ENCODE assay signal across 15 cellular contexts in genomic region chr1:110308247-110308646, GRCh38. TPM values are rescaled to one million over a fixed set of nuclear protein-coding genes. Genes with fewer than 3 reads are reported as not detected.
DNase-seq lines count a peak whose midpoint lies in the region; TF ChIP-seq lines count a peak whose summit lies in the region.
"Had no signal": no experiment of that assay in that cellular context is flagged by ENCODE, and none has a peak within 500 bp of the region (broad histone marks: within the 10 kb centered on the region; RNA-seq: fewer than 3 reads in every experiment).

No MANE protein-coding gene starts in this region.

- no peak overlapping the region for H3K27ac Mint-ChIP-seq in endothelial cell (ENCODE audit: unreplicated experiment)
- H3K27ac Mint-ChIP-seq: activated T-helper 17 cell treated with anti-CD3 and anti-CD28 coated beads, Interleukin-2, amount 50 U/mL, for 72 hours; neural progenitor cell had no signal

- dilution Hi-C loops in mammary epithelial cell (cut with HindIII; ENCODE audit: low sequenced_read_pairs), result no loop called here

- BruUV-seq in mammary epithelial cell (replicated peaks; lab: Mats Ljungman, UMichigan), result no TSS peak

- H3K4me2 ChIP-seq in mammary epithelial cell (ENCODE audit: insufficient read depth, low read depth, low read length), result peak overlapping the region; percentile 49
- H3K4me2 ChIP-seq: neural progenitor cell had no signal

- no peak overlapping the region for H3K4me3 ChIP-seq in AG04450 (ENCODE audit: low read depth, low read length)
- H3K4me3 ChIP-seq in HEK293 (ENCODE audit: low read depth, low read length), result no peak overlapping the region
- H3K4me3 ChIP-seq in mammary epithelial cell (replicated peaks in 1 of 3; ENCODE audit: insufficient read depth in 1 of 3, low read depth in 2 of 3, low read length in 3 of 3), result no peak overlapping the region
- H3K4me3 ChIP-seq: heart right ventricle, neural progenitor cell had no signal

- H3K27ac ChIP-seq in AG04450 (ENCODE audit: low read depth, low read length) (peak overlapping the region; percentile 54), HEK293 (ENCODE audit: extremely low read depth, low read depth, low read length) (no peak overlapping the region), mammary epithelial cell (ENCODE audit: insufficient read depth, low read depth, low read length) (no peak overlapping the region)
- H3K27ac ChIP-seq: neural progenitor cell had no signal

- H3K9me3 Mint-ChIP-seq in endothelial cell (ENCODE audit: unreplicated experiment), result no peaks in the 10 kb centered on the region
- H3K9me3 Mint-ChIP-seq: activated T-helper 17 cell treated with anti-CD3 and anti-CD28 coated beads, Interleukin-2, amount 50 U/mL, for 72 hours; neural progenitor cell had no signal

- no peak overlapping the region for H3K9ac ChIP-seq in mammary epithelial cell (ENCODE audit: insufficient read depth, low read length)
- H3K9ac ChIP-seq: neural progenitor cell had no signal

- H3K36me3 Mint-ChIP-seq in endothelial cell (ENCODE audit: low read depth, unreplicated experiment), result no peaks in the 10 kb centered on the region
- H3K36me3 Mint-ChIP-seq: neural progenitor cell had no signal

- no peaks in the 10 kb centered on the region for H4K20me1 ChIP-seq in mammary epithelial cell (ENCODE audit: insufficient read depth, low read length)

- H3K4me1 ChIP-seq in HEK293 (ENCODE audit: control insufficient read depth, insufficient read depth, low read length) (no peaks in the 10 kb centered on the region), mammary epithelial cell (ENCODE audit: insufficient read depth, low read length) (peaks cover 20% of the 10 kb centered on the region)
- H3K4me1 ChIP-seq: neural progenitor cell had no signal

- no peaks in the 10 kb centered on the region for H3K9me3 ChIP-seq in AG04450 (ENCODE audit: control insufficient read depth, insufficient read depth, low read length)
- H3K9me3 ChIP-seq in HEK293 (ENCODE audit: control insufficient read depth, insufficient read depth, low read depth, low read length), result no peaks in the 10 kb centered on the region
- no peaks in the 10 kb centered on the region for H3K9me3 ChIP-seq in mammary epithelial cell (replicated peaks; ENCODE audit: insufficient read depth, low read length)
- H3K9me3 ChIP-seq: heart right ventricle had no signal

- H3K4me1 Mint-ChIP-seq in endothelial cell (ENCODE audit: unreplicated experiment), result peaks cover 23% of the 10 kb centered on the region

- peak overlapping the region; percentile 3 for H2AFZ ChIP-seq in mammary epithelial cell (ENCODE audit: low read depth, low read length)
- H2AFZ ChIP-seq: neural progenitor cell had no signal

- POLR2A ChIA-PET in AG04450 (lab: Yijun Ruan, JAX), result no interaction called here
- POLR2A ChIA-PET in HEK293 (lab: Yijun Ruan, JAX), result no interaction called here

- 4% methylated on average over 3 of the region's 3 CpGs for WGBS in mammary epithelial cell (ENCODE audit: low coverage, missing lambda C conversion rate)

- in situ Hi-C loops in mammary epithelial cell (cut with MboI; ENCODE audit: low sequenced_read_pairs in 2 of 2), result loop anchor here in 1 of 2 donors (5.0 kb wide), 1 partner anchor 106 kb away; no protein-coding TSS in a partner anchor

- H3K36me3 ChIP-seq in HEK293 (ENCODE audit: control insufficient read depth in 2 of 2, insufficient read depth in 1 of 2, low read length in 2 of 2), result no peaks in the 10 kb centered on the region
- H3K36me3 ChIP-seq in mammary epithelial cell (ENCODE audit: insufficient read depth, low read length), result no peaks in the 10 kb centered on the region
- H3K36me3 ChIP-seq: heart right ventricle, neural progenitor cell had no signal

- no peak for TF ChIP-seq CTCF in AG04450 (IDR thresholded peaks at IDR 0.05; ENCODE audit: low read depth, low read length)
- TF ChIP-seq CTCF in HEK293 (tag by site-specific recombination; IDR thresholded peaks at IDR 0.05), result no peak
- TF ChIP-seq CTCF in mammary epithelial cell (conservative IDR thresholded peaks at IDR 0.05 in 1 of 2, IDR thresholded peaks at IDR 0.05 in 1 of 2; ENCODE audit: extremely low read depth in 1 of 2, insufficient read depth in 1 of 2, low read depth in 1 of 2, low read length in 2 of 2), result no peak
- no peak for TF ChIP-seq CTCF in endothelial cell (IDR thresholded peaks at IDR 0.05; ENCODE audit: unreplicated experiment)

- H3K27me3 Mint-ChIP-seq in endothelial cell (ENCODE audit: unreplicated experiment), result peaks cover 10% of the 10 kb centered on the region
- H3K27me3 Mint-ChIP-seq: activated T-helper 17 cell treated with anti-CD3 and anti-CD28 coated beads, Interleukin-2, amount 50 U/mL, for 72 hours had no signal

- intact Hi-C loops in mammary epithelial cell (cut with micrococcal nuclease), result no loop called here

- no peaks in the 10 kb centered on the region for H3K79me2 ChIP-seq in mammary epithelial cell (ENCODE audit: insufficient read depth, low read length)

- DNase-seq in AG04450 (ENCODE audit: low read depth, low spot score), result peak; percentile 48
- peak; percentile 66 for DNase-seq in mammary epithelial cell
- peak; percentile 84 for DNase-seq in kidney tubule cell (ENCODE audit: low spot score)
- DNase-seq in GF-D8 (lab: John Stamatoyannopoulos, UW), result no peak
- DNase-seq in endothelial cell (ENCODE audit: low spot score), result no peak
- DNase-seq in germinal center (ENCODE audit: low spot score), result no peak
- no peak for DNase-seq in activated naive CD4-positive, alpha-beta T cell treated with anti-CD3 and anti-CD28 coated beads, Interleukin-2, amount 50 U/mL, for 16 hours
- DNase-seq: activated CD4-positive, alpha-beta T cell treated with anti-CD3 and anti-CD28 coated beads, Interleukin-2, amount 50 U/mL, for 48 hours; DMS153; effector memory CD4-positive, alpha-beta T cell; heart right ventricle; NCI-H2171 had no signal

- CTCF ChIA-PET in AG04450 (lab: Charles Lee), result interaction anchor here (1.7 to 22.0 kb wide), 3 partner anchors 100 to 187 kb away, joined by 4 to 1035 read pairs (median 23); partner anchors contain the start of gene KCNC4
- CTCF ChIA-PET in HEK293 (lab: Yijun Ruan, JAX), result interaction anchor here (0.7 to 15.3 kb wide), 4 partner anchors 16 to 188 kb away, joined by 3 to 662 read pairs (median 8); partner anchors contain the start of gene KCNC4
- CTCF ChIA-PET in mammary epithelial cell (lab: Charles Lee; ENCODE audit: low non-redundant PET), result interaction anchor here (0.7 kb wide), 1 partner anchor 101 kb away, joined by 4 read pairs; no protein-coding TSS in a partner anchor

- no peak overlapping the region for H3K4me3 Mint-ChIP-seq in endothelial cell (ENCODE audit: unreplicated experiment)
- H3K4me3 Mint-ChIP-seq: activated T-helper 17 cell treated with anti-CD3 and anti-CD28 coated beads, Interleukin-2, amount 50 U/mL, for 72 hours; neural progenitor cell had no signal

- H3K27me3 ChIP-seq in AG04450 (ENCODE audit: control insufficient read depth, insufficient read depth, low read length), result peaks cover 7% of the 10 kb centered on the region
- no peaks in the 10 kb centered on the region for H3K27me3 ChIP-seq in mammary epithelial cell (ENCODE audit: insufficient read depth, low read length)
- H3K27me3 ChIP-seq: heart right ventricle, neural progenitor cell had no signal

TF ChIP-seq in HEK293, 187 proteins besides CTCF, POLR2A, EP300 and RAD21:
- TF ChIP-seq EGR2 (tag by site-specific recombination; IDR thresholded peaks at IDR 0.05; ENCODE audit: low read depth) (peak; percentile 24; the same call in 1 of the 2 replicates), ZFHX2 (tag by site-specific recombination; conservative IDR thresholded peaks at IDR 0.05) (peak; percentile 50), ZNF704 (tag by site-specific recombination; IDR thresholded peaks at IDR 0.05) (no peak)

RNA-seq across cellular contexts. Expression of gene RBM15, which starts 30.9 kb away (rescaled TPM):
- polyA plus RNA-seq in AG04450 (2011; rRNA removed) (8.9 and 9.6 TPM in 2 replicates), mammary epithelial cell (16.5 TPM)
- 59.1 and 68.1 TPM in 2 replicates for polyA minus RNA-seq in AG04450 (2011; rRNA and poly(A)+ RNA removed)
- total RNA-seq in mammary epithelial cell (10 to 100 TPM; 26.3 to 47.0 TPM), endothelial cell (ENCODE audit: unreplicated experiment) (27.6 TPM)
- 76.2 TPM for polyA minus RNA-seq in mammary epithelial cell

Comparison
In these comparisons a context has a peak if more than half of its experiments do, and no peak if none do; other contexts are left out.
1. DNase-seq: peak in AG04450 (single experiment), mammary epithelial cell (single experiment) and kidney tubule cell (single experiment); none in GF-D8 (single experiment), endothelial cell (single experiment), germinal center (single experiment) and activated naive CD4-positive, alpha-beta T cell treated with anti-CD3 and anti-CD28 coated beads, Interleukin-2, amount 50 U/mL, for 16 hours (single experiment).